Comparison of ENCODE assay signal across 31 cellular contexts in genomic region chr14:103224996-103225874, GRCh38.
DNase-seq lines count a peak whose midpoint lies in the region; ATAC-seq, FAIRE-seq and TF ChIP-seq lines count a peak whose summit lies in the region.
"Had no signal": no experiment of that assay in that cellular context is flagged by ENCODE, and none has a peak within 500 bp of the region (broad histone marks: within the 10 kb centered on the region; RNA-seq: fewer than 3 reads in every experiment).

No MANE protein-coding gene starts in this region.

- TF ChIP-seq CTCF in body of pancreas (IDR thresholded peaks at IDR 0.05) (no peak), kidney (IDR thresholded peaks at IDR 0.05; ENCODE audit: borderline replicate concordance, extremely low read depth, insufficient read depth) (no peak), pancreas (IDR thresholded peaks at IDR 0.05) (no peak)

- H3K36me3 ChIP-seq in body of pancreas (replicated peaks in 1 of 2; ENCODE audit: insufficient read depth in 1 of 2, low read depth in 2 of 2) (no peaks in the 10 kb centered on the region), kidney (ENCODE audit: control insufficient read depth in 1 of 2, insufficient read depth in 2 of 2, low read length in 2 of 2) (no peaks in the 10 kb centered on the region), pancreas (no peaks in the 10 kb centered on the region)
- no peaks in the 10 kb centered on the region for H3K36me3 ChIP-seq in effector memory CD4-positive, alpha-beta T cell (ENCODE audit: control insufficient read depth, insufficient read depth, low read length)
- H3K36me3 ChIP-seq: cardiac muscle cell, HAP-1, sigmoid colon, thyroid gland had no signal

- ATAC-seq in body of pancreas (peak; percentile 34), pancreas (peak in 3 of 4 donors; percentile 25 to 62 (median 26))
- ATAC-seq: activated T-cell treated with anti-CD3 and anti-CD28 coated beads, Interleukin-2, amount 50 U/mL, for 72 hours; left colon; stimulated activated naive CD8-positive, alpha-beta T cell treated with anti-CD3 and anti-CD28 coated beads, Interleukin-15, Interleukin-2, amounts not matched to agents 100 U/mL and 50 U/mL, for 24 hours; T-cell had no signal

- WGBS in body of pancreas, 2 donors = 33 to 34% methylated on average over 29 to 30 of the region's 30 CpGs
- 29 to 31% methylated on average over 30 of the region's 30 CpGs for WGBS in pancreas, 2 donors

- DNase-seq in HuH-7 (ENCODE audit: low spot score) = peak; percentile 52
- no peak for DNase-seq in body of pancreas
- DNase-seq in kidney = no peak
- DNase-seq in pancreas = no peak
- no peak for DNase-seq in NK-92 (lab: John Stamatoyannopoulos, UW; ENCODE audit: unreplicated experiment)
- no peak for DNase-seq in GM19238 (ENCODE audit: insufficient read length, low spot score)
- no peak for DNase-seq in germinal center (ENCODE audit: low spot score)
- DNase-seq in effector memory CD4-positive, alpha-beta T cell = no peak
- DNase-seq: activated CD4-positive, alpha-beta T cell treated with anti-CD3 and anti-CD28 coated beads, Interleukin-2, amount 10 ng/mL, durations not matched to agents 7 days and 5 days; activated naive CD4-positive, alpha-beta T cell treated with Interleukin-2 at 50 U/mL for 16 hours; activated T-cell treated with anti-CD3 and anti-CD28 coated beads, Interleukin-2, amount 50 U/mL, for 72 hours; amniotic stem cell; C1 segment of cervical spinal cord; cortex of kidney; DMS79 treated with DMSO at 0.1 percent for 48 hours; endodermal cell; left colon; mesendoderm; NCI-H2081; NCI-H446; nephron progenitor cell; OCI-M1; Right ventricle myocardium superior; sigmoid colon; stimulated activated CD4-positive, alpha-beta T cell treated with anti-CD3 and anti-CD28 coated beads, Interleukin-15, amount 100 ng/mL, for 24 hours; stimulated activated naive CD8-positive, alpha-beta T cell treated with anti-CD3 and anti-CD28 coated beads, Interleukin-15, Interleukin-2, amounts not matched to agents 100 U/mL and 50 U/mL, for 24 hours; T-cell; thyroid gland had no signal

- peaks cover 0 to 13% of the 10 kb centered on the region in 2 donors for H3K27me3 ChIP-seq in body of pancreas
- H3K27me3 ChIP-seq in pancreas = no peaks in the 10 kb centered on the region
- peaks cover 6% of the 10 kb centered on the region for H3K27me3 ChIP-seq in effector memory CD4-positive, alpha-beta T cell (replicated peaks; ENCODE audit: control insufficient read depth, insufficient read depth, low read length, poor library complexity, severe bottlenecking)
- H3K27me3 ChIP-seq: thyroid gland had no signal

- H3K27ac ChIP-seq in body of pancreas (no peak overlapping the region), kidney (ENCODE audit: low read depth in 2 of 2, low read length in 2 of 2) (no peak overlapping the region), pancreas (peak overlapping the region in 2 of 4 donors; percentile 22 to 33)
- H3K27ac ChIP-seq in effector memory CD4-positive, alpha-beta T cell (ENCODE audit: insufficient read depth, low read length, poor library complexity, severe bottlenecking) = no peak overlapping the region
- H3K27ac ChIP-seq: cardiac muscle cell, sigmoid colon, thyroid gland had no signal

- H3K9me3 ChIP-seq in body of pancreas = no peaks in the 10 kb centered on the region
- H3K9me3 ChIP-seq in kidney (ENCODE audit: control insufficient read depth in 1 of 2, low read length in 2 of 2) = no peaks in the 10 kb centered on the region
- H3K9me3 ChIP-seq in pancreas = no peaks in the 10 kb centered on the region
- no peaks in the 10 kb centered on the region for H3K9me3 ChIP-seq in effector memory CD4-positive, alpha-beta T cell (ENCODE audit: control insufficient read depth, low read length)
- H3K9me3 ChIP-seq: HAP-1, sigmoid colon, thyroid gland had no signal

- no peak for FAIRE-seq in kidney (lab: Jason Lieb, UNC)
- no peak for FAIRE-seq in pancreas (lab: Jason Lieb, UNC)
- FAIRE-seq: GM18507 had no signal

- peaks cover 6% of the 10 kb centered on the region for H3K4me1 ChIP-seq in body of pancreas
- no peaks in the 10 kb centered on the region for H3K4me1 ChIP-seq in kidney (ENCODE audit: control insufficient read depth in 1 of 2, insufficient read depth in 1 of 2, low read depth in 1 of 2, low read length in 2 of 2)
- H3K4me1 ChIP-seq in pancreas = peaks cover 0 to 2% (median 0%) of the 10 kb centered on the region in 3 donors
- peaks cover 4% of the 10 kb centered on the region for H3K4me1 ChIP-seq in effector memory CD4-positive, alpha-beta T cell (ENCODE audit: control insufficient read depth, insufficient read depth, low read length, poor library complexity, severe bottlenecking)
- H3K4me1 ChIP-seq: HAP-1 had no signal

- intact Hi-C loops in body of pancreas (cut with DNase I) (no loop called here), kidney (cut with DNase I) (no loop called here), pancreas (cut with DNase I) (no loop called here)

- H3K4me3 ChIP-seq in body of pancreas = no peak overlapping the region
- peak overlapping the region; percentile 18 to 23 for H3K4me3 ChIP-seq in kidney (ENCODE audit: low read length in 2 of 2)
- H3K4me3 ChIP-seq in pancreas = no peak overlapping the region
- H3K4me3 ChIP-seq in effector memory CD4-positive, alpha-beta T cell (ENCODE audit: insufficient read depth, low read depth, low read length, poor library complexity, severe bottlenecking) = no peak overlapping the region
- H3K4me3 ChIP-seq: cardiac muscle cell, HAP-1, sigmoid colon, thyroid gland had no signal

- TF ChIP-seq POLR2A in body of pancreas (IDR thresholded peaks at IDR 0.05) = no peak

- no peak overlapping the region for H3K9ac ChIP-seq in kidney (ENCODE audit: low read length in 2 of 2)

Comparison
In these comparisons a context has a peak if more than half of its experiments do, and no peak if none do; other contexts are left out.
1. H3K4me3 ChIP-seq: peak in kidney (2 of 2); none in body of pancreas (0 of 2), pancreas (0 of 4) and effector memory CD4-positive, alpha-beta T cell (single experiment).